Comparison of ENCODE assay signal across 8 cellular contexts in the genomic region with DNA sequence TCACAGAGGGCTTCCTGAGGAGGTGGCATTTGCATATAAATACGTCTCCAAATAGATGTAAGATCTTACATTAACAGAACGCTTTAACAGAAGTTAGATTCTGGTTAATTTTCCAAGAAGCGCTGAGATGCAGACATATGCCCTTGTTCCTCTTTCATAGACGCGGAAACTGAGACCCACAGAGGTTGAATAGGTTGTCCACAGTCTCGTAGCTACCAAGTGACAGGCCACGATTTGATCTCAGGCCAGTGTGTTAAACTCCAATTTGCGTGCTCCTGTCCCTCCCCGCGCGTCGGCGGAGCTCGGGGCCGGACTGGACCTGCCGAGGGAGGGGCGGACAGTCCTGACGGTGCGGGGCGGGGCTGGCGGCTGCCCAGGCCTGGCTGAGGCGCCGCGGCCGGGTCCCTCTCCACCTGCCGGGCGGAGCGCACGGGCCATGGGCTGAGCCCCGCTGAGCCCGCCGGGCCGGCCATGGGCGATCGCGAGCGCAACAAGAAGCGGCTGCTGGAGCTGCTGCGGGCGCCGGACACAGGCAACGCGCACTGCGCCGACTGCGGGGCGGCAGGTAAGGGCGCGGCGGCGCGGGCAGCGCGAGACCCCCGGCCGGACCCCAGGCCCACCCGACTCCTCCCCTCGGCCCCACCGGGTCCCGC. TPM values are rescaled to one million over a fixed set of nuclear protein-coding genes. Genes with fewer than 3 reads are reported as not detected.
A peak's percentile ranks its signal among the peaks of the same experiment; 100 is the strongest.
DNase-seq lines count a peak whose midpoint lies in the region; ATAC-seq and TF ChIP-seq lines count a peak whose summit lies in the region.

A gene with protein sequence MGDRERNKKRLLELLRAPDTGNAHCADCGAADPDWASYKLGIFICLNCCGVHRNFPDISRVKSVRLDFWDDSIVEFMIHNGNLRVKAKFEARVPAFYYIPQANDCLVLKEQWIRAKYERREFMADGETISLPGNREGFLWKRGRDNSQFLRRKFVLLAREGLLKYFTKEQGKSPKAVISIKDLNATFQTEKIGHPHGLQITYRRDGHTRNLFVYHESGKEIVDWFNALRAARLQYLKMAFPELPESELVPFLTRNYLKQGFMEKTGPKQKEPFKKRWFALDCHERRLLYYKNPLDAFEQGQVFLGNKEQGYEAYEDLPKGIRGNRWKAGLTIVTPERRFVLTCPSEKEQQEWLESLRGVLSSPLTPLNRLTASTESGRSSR (plus strand): TSS at position 402 of the 653 bp plus-strand sequence. CDS start 70 bp downstream, at position 472.

- 2 to 3% methylated on average over 17 to 41 of the region's 60 CpGs for WGBS in body of pancreas, 2 donors
- WGBS in sigmoid colon, 2 donors = 1 to 3% methylated on average over 60 of the region's 60 CpGs

- no peak within 1 kb of the TSS for H3K9ac ChIP-seq in iPS-20b (ENCODE audit: low read depth, low read length)

- intact Hi-C loops in body of pancreas (cut with DNase I) (no loop called here), sigmoid colon (cut with DNase I) (no loop called here)

- peak within 1 kb of the TSS in 1 of 4 donors; percentile 39 for H3K27ac ChIP-seq in body of pancreas
- no peak within 1 kb of the TSS for H3K27ac ChIP-seq in iPS-20b (ENCODE audit: low read length)
- peak within 1 kb of the TSS; percentile 45 to 58 (median 49) for H3K27ac ChIP-seq in sigmoid colon

- TF ChIP-seq EP300 in sigmoid colon (IDR thresholded peaks at IDR 0.05) = no peak

- H3K4me1 ChIP-seq in body of pancreas (peaks cover 17% of the 10 kb centered on the region), iPS-20b (ENCODE audit: insufficient read depth, low read length) (peaks cover 11% of the 10 kb centered on the region; the same call in 1 of the 2 replicates), sigmoid colon (peaks cover 0 to 18% (median 15%) of the 10 kb centered on the region in 4 donors)

- no peaks in the 10 kb centered on the region for H3K36me3 ChIP-seq in body of pancreas (replicated peaks in 1 of 2; ENCODE audit: insufficient read depth in 1 of 2, low read depth in 2 of 2)
- no peaks in the 10 kb centered on the region for H3K36me3 ChIP-seq in iPS-20b (ENCODE audit: insufficient read depth, low read depth, low read length)
- H3K36me3 ChIP-seq in sigmoid colon = no peaks in the 10 kb centered on the region

- H3K27me3 ChIP-seq in body of pancreas = no peaks in the 10 kb centered on the region
- H3K27me3 ChIP-seq in iPS-20b (ENCODE audit: insufficient read depth, low read length) = peaks cover 61% of the 10 kb centered on the region
- peaks cover 10 to 61% (median 29%) of the 10 kb centered on the region in 3 donors for H3K27me3 ChIP-seq in sigmoid colon

- ATAC-seq in body of pancreas (peak; percentile 91), GM19397 (IDR thresholded peaks at IDR 0.05; ENCODE audit: unreplicated experiment) (no peak)

- H3K4me3 ChIP-seq in GM12875 (ENCODE audit: low read depth, low read length) (peak within 1 kb of the TSS; percentile 45), body of pancreas (peak within 1 kb of the TSS in 1 of 2 donors; percentile 41), iPS-20b (ENCODE audit: low read length) (peak within 1 kb of the TSS; percentile 54), sigmoid colon (peak within 1 kb of the TSS; percentile 22 to 57 (median 50))

- H3K9me3 ChIP-seq in body of pancreas (no peaks in the 10 kb centered on the region), iPS-20b (ENCODE audit: insufficient read depth, low read depth, low read length) (no peaks in the 10 kb centered on the region), sigmoid colon (no peaks in the 10 kb centered on the region)

- no peak for TF ChIP-seq CTCF in GM12875 (IDR thresholded peaks at IDR 0.05; ENCODE audit: borderline replicate concordance, insufficient read depth, low read depth, low read length)
- TF ChIP-seq CTCF in body of pancreas (IDR thresholded peaks at IDR 0.05) = peak in 1 of 7 experiments; percentile 17
- no peak for TF ChIP-seq CTCF in sigmoid colon (IDR thresholded peaks at IDR 0.05)

- DNase-seq in NCI-H146 treated with DMSO at 0.1 percent for 48 hours (lab: John Stamatoyannopoulos, UW; ENCODE audit: unreplicated experiment) (peak; percentile 34), body of pancreas (peak; percentile 68 to 82 (median 72)), sigmoid colon (peak; percentile 73), DMS153 (lab: John Stamatoyannopoulos, UW) (no peak), amniotic stem cell (lab: John Stamatoyannopoulos, UW) (no peak)

- TF ChIP-seq POLR2A in body of pancreas (IDR thresholded peaks at IDR 0.05) (peak in 1 of 3 donors; percentile 25), sigmoid colon (IDR thresholded peaks at IDR 0.05) (no peak)

RNA-seq across cellular contexts. Expression of the gene that starts here (rescaled TPM):
- total RNA-seq in body of pancreas (10 to 100 TPM; 13.7 to 14.8 TPM), sigmoid colon (10 to 100 TPM; 11.8 to 20.8 (median 18.4) TPM)
- 10 to 100 TPM in 1 of 3 donors, 1 to 10 TPM in 2; 9.0 to 15.0 (median 9.9) TPM for polyA plus RNA-seq in sigmoid colon

Comparison
In these comparisons a context has a peak if more than half of its experiments do, and no peak if none do; other contexts are left out.
1. DNase-seq: peak in NCI-H146 treated with DMSO at 0.1 percent for 48 hours (single experiment), body of pancreas (4 of 4) and sigmoid colon (single experiment); none in DMS153 (single experiment) and amniotic stem cell (single experiment).